ENCODE assay signal across 17 cellular contexts in genomic region chr4:23260510-23260909, GRCh38.
A peak's percentile ranks its signal among the peaks of the same experiment; 100 is the strongest.
DNase-seq lines count a peak whose midpoint lies in the region; ATAC-seq, FAIRE-seq and TF ChIP-seq lines count a peak whose summit lies in the region.
"Had no signal": no experiment of that assay in that cellular context is flagged by ENCODE, and none has a peak within 500 bp of the region (broad histone marks: within the 10 kb centered on the region; RNA-seq: fewer than 3 reads in every experiment).

No MANE protein-coding gene starts in this region.

- no peak for FAIRE-seq in A549 (lab: Jason Lieb, UNC)
- FAIRE-seq: GM12878, H54 had no signal

- H3K9me3 ChIP-seq in A549 (no peaks in the 10 kb centered on the region), testis (no peaks in the 10 kb centered on the region)
- H3K9me3 ChIP-seq: Caco-2 had no signal

- TF ChIP-seq EP300 in A549 (IDR thresholded peaks at IDR 0.05), result no peak

- TF ChIP-seq CTCF in A549 (IDR thresholded peaks at IDR 0.05) (no peak), testis (IDR thresholded peaks at IDR 0.05) (no peak)

- no peak for ATAC-seq in A549
- no peak for ATAC-seq in HG02884 (IDR thresholded peaks at IDR 0.05; ENCODE audit: unreplicated experiment)
- ATAC-seq: GM12878 had no signal

- 67% methylated on average over 1 of the region's 1 CpG for WGBS in A549 (ENCODE audit: missing lambda C conversion rate)
- 88 to 97% methylated on average over 1 of the region's 1 CpG for WGBS in testis, 2 donors

- H3K36me3 ChIP-seq in testis (ENCODE audit: low read depth, missing control alignments), result no peaks in the 10 kb centered on the region

- POLR2A ChIA-PET in A549 (lab: Yijun Ruan, JAX), result no interaction called here

- no peak for TF ChIP-seq RAD21 in A549 (conservative IDR thresholded peaks at IDR 0.05 in 1 of 2, IDR thresholded peaks at IDR 0.05 in 1 of 2)

- H3K27me3 ChIP-seq in testis, result no peaks in the 10 kb centered on the region

- TF ChIP-seq POLR2A in A549 (IDR thresholded peaks at IDR 0.05; ENCODE audit: low read length), result no peak
- TF ChIP-seq POLR2A in testis (IDR thresholded peaks at IDR 0.05), result no peak

- CTCF ChIA-PET in A549 (lab: Yijun Ruan, JAX), result no interaction called here

- H3K4me3 ChIP-seq in A549 (no peak overlapping the region), testis (no peak overlapping the region)
- H3K4me3 ChIP-seq: GM12878 had no signal

- H3K27ac ChIP-seq in A549 (no peak overlapping the region), testis (no peak overlapping the region)
- H3K27ac ChIP-seq: C4-2B had no signal

- intact Hi-C loops in testis (cut with DNase I; ENCODE audit: low total_unique reads), result no loop called here

- H3K4me1 ChIP-seq in A549 (no peaks in the 10 kb centered on the region), testis (no peaks in the 10 kb centered on the region)
- H3K4me1 ChIP-seq: Caco-2 had no signal

- DNase-seq in A549 (ENCODE audit: low read depth in 1 of 2, low spot score in 1 of 2) (no peak), DMS53 (lab: John Stamatoyannopoulos, UW) (peak; percentile 77), M059J (ENCODE audit: low read depth) (peak; percentile 2), RPMI7951 (ENCODE audit: low read depth) (peak; percentile 6), testis (no peak), RKO (ENCODE audit: low spot score) (no peak)
- DNase-seq: ACHN; Caco-2; CD4-positive, alpha-beta T cell; DMS153; DND-41; EL; HCEC 1CT had no signal

- H3K4me2 ChIP-seq in A549, result no peak overlapping the region

TF ChIP-seq in A549, 52 proteins besides CTCF, POLR2A, EP300 and RAD21:
- TF ChIP-seq MAFK (IDR thresholded peaks at IDR 0.05; ENCODE audit: partially characterized antibody), result peak; percentile 80
- TF ChIP-seq NFE2L2 (conservative IDR thresholded peaks at IDR 0.05; ENCODE audit: low read length), result peak; percentile 76; the same call in 1 of the 2 replicates
- TF ChIP-seq CHD2 (IDR thresholded peaks at IDR 0.05; ENCODE audit: low read length, partially characterized antibody), result no peak
- TF ChIP-seq EHMT2 (IDR thresholded peaks at IDR 0.05; ENCODE audit: low read depth), result no peak

Comparison
In these comparisons a context has a peak if more than half of its experiments do, and no peak if none do; other contexts are left out.
1. DNase-seq: peak in DMS53 (single experiment), M059J (single experiment) and RPMI7951 (single experiment); none in A549 (0 of 2), testis (single experiment) and RKO (single experiment).